1 cellular context compared by ENCODE assay signal in genomic region chr3:42118762-42119361, GRCh38.
TF ChIP-seq lines count a peak whose summit lies in the region.

No MANE protein-coding gene starts in this region.

TF ChIP-seq in IMR-90, 13 proteins besides CTCF, POLR2A, EP300 and RAD21 (continued from another document):
- TF ChIP-seq USF2 (IDR thresholded peaks at IDR 0.05; ENCODE audit: low read depth, low read length) (no peak), ELK1 (IDR thresholded peaks at IDR 0.05; ENCODE audit: borderline replicate concordance, low read depth, low read length) (no peak)
TF ChIP-seq in IMR-90: peak in this region for 1.
